In genomic region chr20:46715292-46715756, GRCh38 we compare ENCODE assay signal across 11 cellular contexts. TPM values are rescaled to one million over a fixed set of nuclear protein-coding genes. Genes with fewer than 3 reads are reported as not detected.
DNase-seq lines count a peak whose midpoint lies in the region; ATAC-seq, FAIRE-seq and TF ChIP-seq lines count a peak whose summit lies in the region.
"Had no signal": no experiment of that assay in that cellular context is flagged by ENCODE, and none has a peak within 500 bp of the region (broad histone marks: within the 10 kb centered on the region; RNA-seq: fewer than 3 reads in every experiment).

No MANE protein-coding gene starts in this region.

- H3K9me3 Mint-ChIP-seq in Calu3 (ENCODE audit: low read depth, unreplicated experiment), result no peaks in the 10 kb centered on the region
- H3K9me3 Mint-ChIP-seq in activated CD8-positive, alpha-beta T cell treated with anti-CD3 and anti-CD28 coated beads, Interleukin-2, amount 10 ng/mL, durations not matched to agents 7 days and 5 days (ENCODE audit: insufficient read depth), result peaks cover 2% of the 10 kb centered on the region

- H3K36me3 Mint-ChIP-seq in Calu3 (ENCODE audit: insufficient read depth, unreplicated experiment), result peaks cover 12% of the 10 kb centered on the region
- H3K36me3 Mint-ChIP-seq in activated CD8-positive, alpha-beta T cell treated with anti-CD3 and anti-CD28 coated beads, Interleukin-2, amount 10 ng/mL, durations not matched to agents 7 days and 5 days (ENCODE audit: low read depth), result no peaks in the 10 kb centered on the region

- H3K4me3 Mint-ChIP-seq in Calu3 (ENCODE audit: low read depth, unreplicated experiment), result no peak overlapping the region
- no peak overlapping the region for H3K4me3 Mint-ChIP-seq in activated CD8-positive, alpha-beta T cell treated with anti-CD3 and anti-CD28 coated beads, Interleukin-2, amount 10 ng/mL, durations not matched to agents 7 days and 5 days
- H3K4me3 Mint-ChIP-seq: naive thymus-derived CD8-positive, alpha-beta T cell had no signal

- no TSS peak for BruUV-seq in Calu3 (replicated peaks; lab: Mats Ljungman, UMichigan)

- intact Hi-C loops in Calu3 (cut with micrococcal nuclease; ENCODE audit: unreplicated experiment) (no loop called here), pancreas (cut with DNase I) (no loop called here), posterior cingulate gyrus (cut with DNase I) (no loop called here)

- no peak overlapping the region for H3K27ac Mint-ChIP-seq in Calu3 (ENCODE audit: unreplicated experiment)
- H3K27ac Mint-ChIP-seq in activated CD8-positive, alpha-beta T cell treated with anti-CD3 and anti-CD28 coated beads, Interleukin-2, amount 10 ng/mL, durations not matched to agents 7 days and 5 days, result no peak overlapping the region
- H3K27ac Mint-ChIP-seq: naive thymus-derived CD8-positive, alpha-beta T cell had no signal

- POLR2A ChIA-PET in activated CD8-positive, alpha-beta T cell treated with anti-CD3 and anti-CD28 coated beads, Interleukin-2, amount 10 ng/mL, durations not matched to agents 7 days and 5 days (lab: Charles Lee), result no interaction called here

- H3K4me1 ChIP-seq in pancreas, result peaks cover 0 to 24% (median 14%) of the 10 kb centered on the region in 3 donors

- no peaks in the 10 kb centered on the region for H3K27me3 Mint-ChIP-seq in Calu3 (ENCODE audit: unreplicated experiment)
- peaks cover 33% of the 10 kb centered on the region for H3K27me3 Mint-ChIP-seq in activated CD8-positive, alpha-beta T cell treated with anti-CD3 and anti-CD28 coated beads, Interleukin-2, amount 10 ng/mL, durations not matched to agents 7 days and 5 days (ENCODE audit: low read depth)

- peaks cover 34% of the 10 kb centered on the region for H3K4me1 Mint-ChIP-seq in Calu3 (ENCODE audit: low read depth, unreplicated experiment)
- no peaks in the 10 kb centered on the region for H3K4me1 Mint-ChIP-seq in activated CD8-positive, alpha-beta T cell treated with anti-CD3 and anti-CD28 coated beads, Interleukin-2, amount 10 ng/mL, durations not matched to agents 7 days and 5 days (ENCODE audit: low read depth)

- H3K36me3 ChIP-seq in pancreas, result peaks cover 0 to 7% (median 0%) of the 10 kb centered on the region in 3 donors

- H3K9me3 ChIP-seq in pancreas, result no peaks in the 10 kb centered on the region

- DNase-seq in Calu3 (peak; percentile 20), RPMI7951 (ENCODE audit: low read depth) (peak; percentile 34), fibroblast of peridontal ligament (ENCODE audit: extremely low read depth) (peak; percentile 77), pancreas (peak in 2 of 6 donors; percentile 23 to 24), posterior cingulate gyrus (no peak), NCI-H748 (lab: John Stamatoyannopoulos, UW; ENCODE audit: unreplicated experiment) (no peak)
- no peak for DNase-seq in activated CD8-positive, alpha-beta T cell treated with anti-CD3 and anti-CD28 coated beads, Interleukin-2, amount 10 ng/mL, durations not matched to agents 7 days and 5 days
- DNase-seq: DMS79; naive thymus-derived CD8-positive, alpha-beta T cell; NCI-H1436 had no signal

- WGBS in pancreas, 2 donors, result 39 to 42% methylated on average over 4 of the region's 4 CpGs

- no peak overlapping the region for H3K27ac ChIP-seq in pancreas

- peak in 3 of 4 donors; percentile 28 to 48 (median 38) for ATAC-seq in pancreas
- ATAC-seq in GM21619 (IDR thresholded peaks at IDR 0.05; ENCODE audit: unreplicated experiment), result no peak
- ATAC-seq in activated CD8-positive, alpha-beta T cell treated with anti-CD3 and anti-CD28 coated beads, Interleukin-2, amount 10 ng/mL, durations not matched to agents 7 days and 5 days, result no peak
- ATAC-seq: naive thymus-derived CD8-positive, alpha-beta T cell had no signal

- no peak for FAIRE-seq in pancreas (lab: Jason Lieb, UNC)

- H3K4me3 ChIP-seq in pancreas, result no peak overlapping the region

- CTCF ChIA-PET in Calu3 (lab: Charles Lee), result interaction anchor here (0.7 kb wide), 1 partner anchor 26 kb away, joined by 4 read pairs; the partner anchor contains the start of gene TP53RK
- CTCF ChIA-PET in activated CD8-positive, alpha-beta T cell treated with anti-CD3 and anti-CD28 coated beads, Interleukin-2, amount 10 ng/mL, durations not matched to agents 7 days and 5 days (lab: Charles Lee), result no interaction called here

- H3K27me3 ChIP-seq in pancreas, result no peaks in the 10 kb centered on the region

- TF ChIP-seq CTCF in Calu3 (IDR thresholded peaks at IDR 0.05; ENCODE audit: unreplicated experiment) (no peak), pancreas (IDR thresholded peaks at IDR 0.05) (no peak)

RNA-seq across cellular contexts. Expression of gene SLC2A10, which starts 5.9 kb away (rescaled TPM):
- total RNA-seq in Calu3 (2022) (24.0 and 24.9 TPM in 2 replicates), pancreas (10 to 100 TPM; 11.6 to 20.9 (median 14.3) TPM)
- total RNA-seq in RPMI7951 (2014; rRNA removed; shearing (Covaris generic)), result 20.4 and 23.4 TPM in 2 replicates
- 10 to 100 TPM; 10.9 to 12.0 TPM for polyA plus RNA-seq in pancreas
- total RNA-seq in activated CD8-positive, alpha-beta T cell treated with anti-CD3 and anti-CD28 coated beads, Interleukin-2, amount 10 ng/mL, durations not matched to agents 7 days and 5 days, result not detected
- polyA plus RNA-seq: naive thymus-derived CD8-positive, alpha-beta T cell had no signal

RNA-seq across cellular contexts. Expression of gene TP53RK, which starts 26.1 kb away (rescaled TPM):
- total RNA-seq in Calu3 (2022) (19.2 and 21.0 TPM in 2 replicates), pancreas (1 to 10 TPM; 2.7 to 4.6 (median 3.8) TPM)
- total RNA-seq in RPMI7951 (2014; rRNA removed; shearing (Covaris generic)), result 33.1 and 36.2 TPM in 2 replicates
- 1 to 10 TPM; 2.5 to 6.1 TPM for polyA plus RNA-seq in pancreas
- 10 to 100 TPM; 15.8 to 15.9 TPM for total RNA-seq in activated CD8-positive, alpha-beta T cell treated with anti-CD3 and anti-CD28 coated beads, Interleukin-2, amount 10 ng/mL, durations not matched to agents 7 days and 5 days

Comparison
In these comparisons a context has a peak if more than half of its experiments do, and no peak if none do; other contexts are left out.
1. DNase-seq: peak in Calu3 (single experiment), RPMI7951 (single experiment) and fibroblast of peridontal ligament (single experiment); none in posterior cingulate gyrus (0 of 10), NCI-H748 (single experiment) and activated CD8-positive, alpha-beta T cell treated with anti-CD3 and anti-CD28 coated beads, Interleukin-2, amount 10 ng/mL, durations not matched to agents 7 days and 5 days (single experiment).
2. ATAC-seq: peak in pancreas (3 of 4); none in GM21619 (single experiment) and activated CD8-positive, alpha-beta T cell treated with anti-CD3 and anti-CD28 coated beads, Interleukin-2, amount 10 ng/mL, durations not matched to agents 7 days and 5 days (single experiment).
3. RNA of gene SLC2A10, which starts 5.9 kb away (total RNA-seq): 24.0 to 24.9 TPM in Calu3, 20.4 to 23.4 TPM in RPMI7951 and 11.6 to 20.9 TPM in pancreas; not detected in activated CD8-positive, alpha-beta T cell treated with anti-CD3 and anti-CD28 coated beads, Interleukin-2, amount 10 ng/mL, durations not matched to agents 7 days and 5 days; every median in the first group is over 10 times any median in the second.